In genomic region chr15:94042163-94042954, GRCh38 we compare ENCODE assay signal across 26 cellular contexts.
DNase-seq lines count a peak whose midpoint lies in the region; ATAC-seq and TF ChIP-seq lines count a peak whose summit lies in the region.
"Had no signal": no experiment of that assay in that cellular context is flagged by ENCODE, and none has a peak within 500 bp of the region (broad histone marks: within the 10 kb centered on the region; RNA-seq: fewer than 3 reads in every experiment).

No MANE protein-coding gene starts in this region.

- peaks cover 0 to 2% of the 10 kb centered on the region in 2 donors for H3K9me3 ChIP-seq in stomach smooth muscle (ENCODE audit: control insufficient read depth in 2 of 2, low read length in 2 of 2)
- H3K9me3 ChIP-seq: neutrophil, right atrium auricular region, SJCRH30, thyroid gland had no signal

- H3K27me3 ChIP-seq in stomach smooth muscle (ENCODE audit: control insufficient read depth in 1 of 2, insufficient read depth in 2 of 2, low read length in 2 of 2) (no peaks in the 10 kb centered on the region), H7 (ENCODE audit: control insufficient read depth, insufficient read depth, low read length) (no peaks in the 10 kb centered on the region)
- H3K27me3 ChIP-seq: neutrophil, right atrium auricular region, SJCRH30, thyroid gland had no signal

- ATAC-seq in HG02798 (IDR thresholded peaks at IDR 0.05; ENCODE audit: poor library complexity, unreplicated experiment), result no peak
- ATAC-seq: activated naive CD4-positive, alpha-beta T cell treated with anti-CD3 and anti-CD28 coated beads, Interleukin-2, amount 50 U/mL, for 72 hours; activated T-cell treated with anti-CD3 and anti-CD28 coated beads, Interleukin-2, amount 50 U/mL, for 72 hours; stimulated activated effector memory CD8-positive, alpha-beta T cell treated with anti-CD3 and anti-CD28 coated beads, Interleukin-12 subunit alpha, Interleukin-12 subunit beta, amount 100 ng/mL, for 72 hours had no signal

- no peaks in the 10 kb centered on the region for H3K36me3 ChIP-seq in stomach smooth muscle (ENCODE audit: control insufficient read depth in 2 of 2, insufficient read depth in 2 of 2, low read length in 2 of 2)
- no peaks in the 10 kb centered on the region for H3K36me3 ChIP-seq in H7 (replicated peaks; ENCODE audit: control insufficient read depth, insufficient read depth, low read length)
- H3K36me3 ChIP-seq: neutrophil, right atrium auricular region, SJCRH30, thyroid gland had no signal

- H3K4me3 ChIP-seq in fibroblast of villous mesenchyme (ENCODE audit: low read depth, low read length), result no peak overlapping the region
- H3K4me3 ChIP-seq in stomach smooth muscle (ENCODE audit: low read length in 2 of 2), result peak overlapping the region in 1 of 2 donors; percentile 16
- H3K4me3 ChIP-seq in H7 (ENCODE audit: insufficient read depth, low read depth, low read length), result no peak overlapping the region
- H3K4me3 ChIP-seq: right atrium auricular region, SJCRH30, thyroid gland had no signal

- no peak for TF ChIP-seq CTCF in fibroblast of villous mesenchyme (IDR thresholded peaks at IDR 0.05; ENCODE audit: insufficient read depth, low read depth, low read length)

- no peak overlapping the region for H3K9ac ChIP-seq in stomach smooth muscle (ENCODE audit: low read length in 2 of 2)
- H3K9ac ChIP-seq: KMS-11 had no signal

- H3K4me1 ChIP-seq in stomach smooth muscle (ENCODE audit: control insufficient read depth, insufficient read depth, low read length), result peaks cover 4% of the 10 kb centered on the region
- H3K4me1 ChIP-seq: right atrium auricular region, SJCRH30, thyroid gland had no signal

- peak; percentile 44 for DNase-seq in GM04504 (ENCODE audit: low read depth)
- peak; percentile 82 for DNase-seq in amniotic epithelial cell (ENCODE audit: low read depth)
- DNase-seq in fibroblast of villous mesenchyme (ENCODE audit: low read depth), result peak; percentile 89
- no peak for DNase-seq in SK-N-DZ (ENCODE audit: low spot score)
- DNase-seq in medulla oblongata (ENCODE audit: extremely low spot score), result no peak
- DNase-seq in H7, result no peak
- DNase-seq: activated CD8-positive, alpha-beta memory T cell treated with anti-CD3 and anti-CD28 coated beads for 24 hours; activated T-cell treated with anti-CD3 and anti-CD28 coated beads, Interleukin-2, amount 50 U/mL, for 72 hours; caudate nucleus; DMS153; effector CD8-positive, alpha-beta T cell; hypothalamus; kidney glomerular epithelial cell; NCI-H1105; NCI-H526 treated with DMSO at 0.1 percent for 48 hours; SJCRH30; stimulated activated CD4-positive, alpha-beta T cell treated with anti-CD3 and anti-CD28 coated beads, Interleukin-15, amount 100 ng/mL, for 24 hours; thyroid gland had no signal

- H3K27ac ChIP-seq in stomach smooth muscle (ENCODE audit: low read length), result peak overlapping the region; percentile 46
- H3K27ac ChIP-seq: C4-2B, KMS-11, neutrophil, right atrium auricular region, SJCRH30, thyroid gland had no signal

Comparison
In these comparisons a context has a peak if more than half of its experiments do, and no peak if none do; other contexts are left out.
1. DNase-seq: peak in GM04504 (single experiment), amniotic epithelial cell (single experiment) and fibroblast of villous mesenchyme (single experiment); none in SK-N-DZ (single experiment), medulla oblongata (single experiment) and H7 (single experiment).